In genomic region chr17:42378597-42379594, GRCh38 we compare ENCODE assay signal across 8 cellular contexts. TPM values are rescaled to one million over a fixed set of nuclear protein-coding genes. Genes with fewer than 3 reads are reported as not detected.
A peak's percentile ranks its signal among the peaks of the same experiment; 100 is the strongest.
DNase-seq lines count a peak whose midpoint lies in the region; ATAC-seq and TF ChIP-seq lines count a peak whose summit lies in the region.

No MANE protein-coding gene starts in this region.

- TF ChIP-seq CTCF in mucosa of descending colon (IDR thresholded peaks at IDR 0.05): no peak

- peaks cover 46% of the 10 kb centered on the region for H3K4me1 Mint-ChIP-seq in dendritic cell treated with granulocyte-macrophage colony-stimulating factor and Interleukin-4, amounts not matched to agents 40 ng/mL and 50 ng/mL, for 4 days (ENCODE audit: low read depth)

- peak; percentile 89 for ATAC-seq in mucosa of descending colon
- ATAC-seq in HG02870 (IDR thresholded peaks at IDR 0.05; ENCODE audit: unreplicated experiment): no peak
- no peak for ATAC-seq in HG03432 (IDR thresholded peaks at IDR 0.05; ENCODE audit: unreplicated experiment)
- ATAC-seq in GM18867 (IDR thresholded peaks at IDR 0.05; ENCODE audit: unreplicated experiment): no peak

- DNase-seq in DMS79 treated with DMSO at 0.1 percent for 48 hours (lab: John Stamatoyannopoulos, UW): peak; percentile 20
- peak; percentile 66 for DNase-seq in NCI-H2107 treated with DMSO at 0.1 percent for 48 hours (lab: John Stamatoyannopoulos, UW; ENCODE audit: unreplicated experiment)
- peak in 1 of 3 donors; percentile 38 for DNase-seq in mucosa of descending colon
- DNase-seq in stimulated activated CD4-positive, alpha-beta T cell treated with anti-CD3 and anti-CD28 coated beads, Interleukin-4, amount 100 ng/mL, for 4 hours: no peak

- peaks cover 34% of the 10 kb centered on the region for H3K4me1 ChIP-seq in mucosa of descending colon (ENCODE audit: low read depth)

- H3K9me3 ChIP-seq in mucosa of descending colon: no peaks in the 10 kb centered on the region

- H3K36me3 Mint-ChIP-seq in dendritic cell treated with granulocyte-macrophage colony-stimulating factor and Interleukin-4, amounts not matched to agents 40 ng/mL and 50 ng/mL, for 4 days (ENCODE audit: low read depth): peaks cover 27% of the 10 kb centered on the region

- intact Hi-C loops in dendritic cell treated with granulocyte-macrophage colony-stimulating factor and Interleukin-4, amounts not matched to agents 40 ng/mL and 50 ng/mL, for 4 days (cut with micrococcal nuclease): no loop called here
- intact Hi-C loops in mucosa of descending colon (cut with DNase I, micrococcal nuclease): no loop called here

- no peaks in the 10 kb centered on the region for H3K27me3 Mint-ChIP-seq in dendritic cell treated with granulocyte-macrophage colony-stimulating factor and Interleukin-4, amounts not matched to agents 40 ng/mL and 50 ng/mL, for 4 days

- H3K27ac Mint-ChIP-seq in dendritic cell treated with granulocyte-macrophage colony-stimulating factor and Interleukin-4, amounts not matched to agents 40 ng/mL and 50 ng/mL, for 4 days: peak overlapping the region; percentile 50

- H3K9me3 Mint-ChIP-seq in dendritic cell treated with granulocyte-macrophage colony-stimulating factor and Interleukin-4, amounts not matched to agents 40 ng/mL and 50 ng/mL, for 4 days: no peaks in the 10 kb centered on the region

- H3K4me3 ChIP-seq in mucosa of descending colon: no peak overlapping the region

- peak overlapping the region; percentile 39 for H3K4me3 Mint-ChIP-seq in dendritic cell treated with granulocyte-macrophage colony-stimulating factor and Interleukin-4, amounts not matched to agents 40 ng/mL and 50 ng/mL, for 4 days

- no peaks in the 10 kb centered on the region for H3K36me3 ChIP-seq in mucosa of descending colon (ENCODE audit: low read depth)

RNA-seq across cellular contexts. Expression of gene STAT3, which starts 9.3 kb away (rescaled TPM):
- 100 to 1,000 TPM; 158 to 230 (median 227) TPM for total RNA-seq in mucosa of descending colon

RNA-seq across cellular contexts. Expression of gene CAVIN1, which starts 44.2 kb away (rescaled TPM):
- 100 to 1,000 TPM in 1 of 3 donors, 10 to 100 TPM in 2; 19.3 to 246 (median 52.4) TPM for total RNA-seq in mucosa of descending colon

Comparison
In these comparisons a context has a peak if more than half of its experiments do, and no peak if none do; other contexts are left out.
1. DNase-seq: peak in DMS79 treated with DMSO at 0.1 percent for 48 hours (single experiment) and NCI-H2107 treated with DMSO at 0.1 percent for 48 hours (single experiment); none in stimulated activated CD4-positive, alpha-beta T cell treated with anti-CD3 and anti-CD28 coated beads, Interleukin-4, amount 100 ng/mL, for 4 hours (0 of 2).